9 cellular contexts compared by ENCODE assay signal in genomic region chrX:10016516-10017132, GRCh38. TPM values are rescaled to one million over a fixed set of nuclear protein-coding genes. Genes with fewer than 3 reads are reported as not detected.
A peak's percentile ranks its signal among the peaks of the same experiment; 100 is the strongest.
DNase-seq lines count a peak whose midpoint lies in the region; ATAC-seq and TF ChIP-seq lines count a peak whose summit lies in the region.
"Had no signal": no experiment of that assay in that cellular context is flagged by ENCODE, and none has a peak within 500 bp of the region (broad histone marks: within the 10 kb centered on the region; RNA-seq: fewer than 3 reads in every experiment).

No MANE protein-coding gene starts in this region.

- H3K79me2 ChIP-seq in osteoblast (ENCODE audit: insufficient read depth, low read length) = peaks cover 43% of the 10 kb centered on the region

- H3K4me1 Mint-ChIP-seq in CD8-positive, alpha-beta T cell (ENCODE audit: low read depth) = peaks cover 23% of the 10 kb centered on the region

- no peak overlapping the region for H3K27ac ChIP-seq in CD8-positive, alpha-beta T cell (ENCODE audit: low read depth, low read length)
- peak overlapping the region; percentile 68 for H3K27ac ChIP-seq in Panc1 (ENCODE audit: low read length)
- peak overlapping the region; percentile 70 for H3K27ac ChIP-seq in osteoblast (ENCODE audit: low read depth, low read length)

- H3K36me3 Mint-ChIP-seq in CD8-positive, alpha-beta T cell = no peaks in the 10 kb centered on the region

- H3K4me2 ChIP-seq in osteoblast (ENCODE audit: insufficient read depth, low read length) = peak overlapping the region; percentile 63

- CTCF ChIA-PET in CD8-positive, alpha-beta T cell (lab: Charles Lee) = interaction anchor here (2.5 kb wide), 1 partner anchor 95 kb away, joined by 8 read pairs; no protein-coding TSS in a partner anchor
- CTCF ChIA-PET in Panc1 (lab: Charles Lee) = no interaction called here

- H2AFZ ChIP-seq in osteoblast (ENCODE audit: low read length) = no peak overlapping the region

- intact Hi-C loops in CD8-positive, alpha-beta T cell (cut with DNase I, micrococcal nuclease) = loop anchor here in 1 of 2 experiments (5.0 to 10.0 kb wide), 4 partner anchors 46 to 1738 kb away; partner anchors contain the start of genes HCCS and MSL3
- intact Hi-C loops in Panc1 (cut with micrococcal nuclease; ENCODE audit: unreplicated experiment) = no loop called here

- H3K4me3 Mint-ChIP-seq in CD8-positive, alpha-beta T cell = peak overlapping the region; percentile 79

- peaks cover 9% of the 10 kb centered on the region for H3K4me1 ChIP-seq in CD8-positive, alpha-beta T cell (ENCODE audit: insufficient read depth, low read length)
- H3K4me1 ChIP-seq in Panc1 (ENCODE audit: control insufficient read depth, insufficient read depth, low read length) (no peaks in the 10 kb centered on the region; the same call in 1 of the 2 replicates), osteoblast (ENCODE audit: insufficient read depth, low read length) (peaks cover 20% of the 10 kb centered on the region)

- in situ Hi-C loops in Panc1 (cut with HindIII; ENCODE audit: low pct_unique_long_range_greater_than_20kb, low sequenced_read_pairs) = no loop called here

- no peak for TF ChIP-seq CTCF in CD8-positive, alpha-beta T cell (IDR thresholded peaks at IDR 0.05)
- no peak for TF ChIP-seq CTCF in Panc1 (IDR thresholded peaks at IDR 0.05)
- TF ChIP-seq CTCF in epithelial cell of proximal tubule (conservative IDR thresholded peaks at IDR 0.05; ENCODE audit: low read depth, low read length) = no peak
- TF ChIP-seq CTCF in osteoblast (IDR thresholded peaks at IDR 0.05; ENCODE audit: extremely low read depth, low read depth, low read length) = no peak

- peak overlapping the region; percentile 37 for H3K27ac Mint-ChIP-seq in CD8-positive, alpha-beta T cell

- DNase-seq in CD8-positive, alpha-beta T cell = no peak
- DNase-seq in Panc1 (ENCODE audit: low read depth, low spot score) = no peak
- no peak for DNase-seq in epithelial cell of proximal tubule (ENCODE audit: low read depth)
- no peak for DNase-seq in osteoblast (ENCODE audit: insufficient read length, low spot score, missing footprints)
- DNase-seq in NOMO-1 treated with DMSO at 0.1 percent for 48 hours (lab: John Stamatoyannopoulos, UW; ENCODE audit: unreplicated experiment) = no peak
- DNase-seq in NCI-H187 (lab: John Stamatoyannopoulos, UW) = no peak
- DNase-seq: NCI-H2227 treated with DMSO at 0.1 percent for 48 hours had no signal

- no peaks in the 10 kb centered on the region for H4K20me1 ChIP-seq in osteoblast (ENCODE audit: insufficient read depth, low read length)

- H3K27me3 ChIP-seq in CD8-positive, alpha-beta T cell (ENCODE audit: insufficient read depth, low read length) = no peaks in the 10 kb centered on the region
- no peaks in the 10 kb centered on the region for H3K27me3 ChIP-seq in Panc1 (ENCODE audit: control insufficient read depth, insufficient read depth, low read length)
- H3K27me3 ChIP-seq in osteoblast (ENCODE audit: insufficient read depth, low read length) = no peaks in the 10 kb centered on the region

- no peaks in the 10 kb centered on the region for H3K9me3 ChIP-seq in CD8-positive, alpha-beta T cell (ENCODE audit: low read length)
- no peaks in the 10 kb centered on the region for H3K9me3 ChIP-seq in Panc1 (ENCODE audit: control insufficient read depth, insufficient read depth, low read depth, low read length)
- H3K9me3 ChIP-seq in osteoblast (ENCODE audit: low read depth, low read length) = no peaks in the 10 kb centered on the region

- H3K36me3 ChIP-seq in CD8-positive, alpha-beta T cell (ENCODE audit: insufficient read depth, low read length) = no peaks in the 10 kb centered on the region
- H3K36me3 ChIP-seq in Panc1 (ENCODE audit: control insufficient read depth, insufficient read depth, low read length) (no peaks in the 10 kb centered on the region; the same call in 1 of the 2 replicates), osteoblast (ENCODE audit: insufficient read depth, low read length) (no peaks in the 10 kb centered on the region)

- no peaks in the 10 kb centered on the region for H3K27me3 Mint-ChIP-seq in CD8-positive, alpha-beta T cell (ENCODE audit: low read depth)

- H3K4me3 ChIP-seq in CD8-positive, alpha-beta T cell (ENCODE audit: low read depth, low read length) = no peak overlapping the region
- peak overlapping the region; percentile 53 to 55 for H3K4me3 ChIP-seq in Panc1 (ENCODE audit: low read depth in 2 of 2, low read length in 2 of 2)
- peak overlapping the region; percentile 62 for H3K4me3 ChIP-seq in epithelial cell of proximal tubule (ENCODE audit: low read depth, low read length)
- H3K4me3 ChIP-seq in osteoblast (ENCODE audit: insufficient read depth, low read length) = peak overlapping the region; percentile 78

- POLR2A ChIA-PET in CD8-positive, alpha-beta T cell (lab: Charles Lee) = interaction anchor here (1.7 kb wide), 1 partner anchor 95 kb away, joined by 7 read pairs; no protein-coding TSS in a partner anchor
- POLR2A ChIA-PET in Panc1 (lab: Charles Lee) = no interaction called here

- ATAC-seq in CD8-positive, alpha-beta T cell = no peak
- ATAC-seq in Panc1 (no peak), GM19467 (IDR thresholded peaks at IDR 0.05; ENCODE audit: unreplicated experiment) (no peak), HG02588 (IDR thresholded peaks at IDR 0.05; ENCODE audit: unreplicated experiment) (no peak)

- TSS peak; percentile 77 for BruUV-seq in Panc1 (replicated peaks; lab: Mats Ljungman, UMichigan)

- no peaks in the 10 kb centered on the region for H3K9me3 Mint-ChIP-seq in CD8-positive, alpha-beta T cell

RNA-seq across cellular contexts. Expression of gene CLDN34, which starts 49.5 kb away (rescaled TPM):
- not detected for total RNA-seq in CD8-positive, alpha-beta T cell
- total RNA-seq in Panc1 (2021; ENCODE audit: unreplicated experiment) (not detected), epithelial cell of proximal tubule (not detected in 2 replicates), osteoblast (under 0.01 TPM in 1 of 2 replicates, not detected in the other)
- polyA plus RNA-seq in Panc1 (2012; ENCODE audit: insufficient read length) = not detected
